ENCODE assay signal across 10 cellular contexts in the genomic region with DNA sequence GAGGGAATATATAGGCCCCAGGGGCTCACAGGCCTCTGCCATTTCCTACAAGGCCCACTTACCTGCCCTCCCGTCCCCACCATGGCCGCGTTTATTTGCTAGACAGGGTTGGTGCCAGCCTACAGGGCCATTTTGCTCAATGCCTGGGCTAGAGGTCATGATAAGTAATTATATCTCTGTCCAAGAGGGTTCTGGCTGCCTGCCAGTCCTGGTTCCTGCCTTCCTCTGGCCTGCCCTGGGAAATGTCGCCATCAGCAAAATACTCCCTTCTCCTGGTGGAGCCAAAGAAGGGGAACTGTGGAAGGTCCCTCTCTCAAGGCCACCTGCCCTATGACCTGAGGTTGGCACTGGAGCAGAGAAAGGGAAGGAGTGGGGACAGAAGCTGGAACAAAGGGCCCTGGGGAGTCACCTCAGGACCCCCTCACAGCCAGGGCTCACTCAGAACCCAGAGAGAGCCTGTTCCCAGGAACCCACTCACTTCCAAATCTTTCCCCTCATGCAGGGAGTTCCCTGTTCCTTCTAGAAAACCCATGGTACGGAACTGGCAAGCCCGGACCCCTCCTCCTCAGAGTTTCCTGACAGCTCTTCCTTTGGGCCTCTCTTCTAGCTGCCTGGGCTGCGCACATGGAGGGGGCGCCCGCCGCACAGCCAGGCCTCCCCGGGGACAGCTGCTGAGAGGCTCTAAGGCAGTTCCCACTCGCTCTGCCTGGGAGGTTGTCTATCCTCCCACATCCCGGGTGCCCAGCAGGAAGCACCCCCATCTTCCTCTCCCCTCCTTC.
A peak's percentile ranks its signal among the peaks of the same experiment; 100 is the strongest.
DNase-seq lines count a peak whose midpoint lies in the region; ATAC-seq and TF ChIP-seq lines count a peak whose summit lies in the region.
"Had no signal": no experiment of that assay in that cellular context is flagged by ENCODE, and none has a peak within 500 bp of the region (broad histone marks: within the 10 kb centered on the region; RNA-seq: fewer than 3 reads in every experiment).

No MANE protein-coding gene starts in this region.

- BruUV-seq in MCF 10A (replicated peaks; lab: Mats Ljungman, UMichigan): no TSS peak

- H3K9me3 Mint-ChIP-seq in MCF 10A (ENCODE audit: unreplicated experiment): no peaks in the 10 kb centered on the region

- H3K27me3 ChIP-seq in breast epithelium (no peaks in the 10 kb centered on the region), aorta (ENCODE audit: control insufficient read depth in 1 of 2, insufficient read depth in 2 of 2, low read length in 1 of 2) (no peaks in the 10 kb centered on the region)
- H3K27me3 ChIP-seq: SJCRH30 had no signal

- TF ChIP-seq CTCF in MCF 10A (IDR thresholded peaks at IDR 0.05; ENCODE audit: unreplicated experiment) (no peak), breast epithelium (IDR thresholded peaks at IDR 0.05) (no peak), lower leg skin (IDR thresholded peaks at IDR 0.05) (no peak)

- peak overlapping the region in 1 of 2 donors; percentile 48 for H3K27ac ChIP-seq in breast epithelium
- H3K27ac ChIP-seq in aorta (ENCODE audit: low read depth in 1 of 2, low read length in 2 of 2): no peak overlapping the region
- H3K27ac ChIP-seq: SJCRH30 had no signal

- H3K4me3 Mint-ChIP-seq in MCF 10A (ENCODE audit: unreplicated experiment): no peak overlapping the region

- H3K9me3 ChIP-seq in breast epithelium (no peaks in the 10 kb centered on the region), aorta (ENCODE audit: control insufficient read depth, low read length) (no peaks in the 10 kb centered on the region)
- H3K9me3 ChIP-seq: SJCRH30 had no signal

- no peak for TF ChIP-seq POLR2A in breast epithelium (IDR thresholded peaks at IDR 0.05)
- TF ChIP-seq POLR2A in lower leg skin (IDR thresholded peaks at IDR 0.05): no peak

- no peak overlapping the region for H3K27ac Mint-ChIP-seq in MCF 10A (ENCODE audit: low read depth, unreplicated experiment)

- H3K4me3 ChIP-seq in breast epithelium (no peak overlapping the region), lower leg skin (ENCODE audit: low read depth, poor library complexity, severe bottlenecking) (no peak overlapping the region), aorta (ENCODE audit: low read length in 2 of 2) (no peak overlapping the region)
- H3K4me3 ChIP-seq: SJCRH30 had no signal

- 61 to 74% methylated on average over 11 to 13 of the region's 13 CpGs for WGBS in lower leg skin, 2 donors
- 74 to 81% methylated on average over 13 of the region's 13 CpGs for WGBS in aorta, 2 donors

- H3K36me3 Mint-ChIP-seq in MCF 10A (ENCODE audit: insufficient read depth, unreplicated experiment): no peaks in the 10 kb centered on the region

- DNase-seq in MCF 10A (ENCODE audit: unreplicated experiment) (peak; percentile 73), breast epithelium (ENCODE audit: low spot score in 2 of 2) (no peak), ecto neural progenitor cell (ENCODE audit: low spot score) (peak; percentile 24), lower leg skin (ENCODE audit: low spot score in 2 of 2) (peak; percentile 35 to 89), aorta (peak; percentile 72 to 83), DMS153 (lab: John Stamatoyannopoulos, UW) (no peak), hypothalamus (lab: John Stamatoyannopoulos, UW) (no peak)
- DNase-seq: activated CD4-positive, alpha-beta T cell treated with anti-CD3 and anti-CD28 coated beads, Interleukin-2, amount 50 U/mL, for 4 hours; SJCRH30 had no signal

- peaks cover 0 to 11% of the 10 kb centered on the region in 2 donors for H3K4me1 ChIP-seq in breast epithelium
- no peaks in the 10 kb centered on the region for H3K4me1 ChIP-seq in aorta (ENCODE audit: control insufficient read depth in 1 of 2, insufficient read depth in 2 of 2, low read length in 2 of 2)
- H3K4me1 ChIP-seq: SJCRH30 had no signal

- H3K4me1 Mint-ChIP-seq in MCF 10A (ENCODE audit: insufficient read depth, unreplicated experiment): peaks cover 13% of the 10 kb centered on the region

- POLR2A ChIA-PET in MCF 10A (lab: Yijun Ruan, JAX): no interaction called here

- CTCF ChIA-PET in MCF 10A (lab: Yijun Ruan, JAX): interaction anchor here (0.6 kb wide), 1 partner anchor 96 kb away, joined by 4 read pairs; no protein-coding TSS in a partner anchor

- ATAC-seq in aorta (ENCODE audit: low FRiP score) (no peak), HG03045 (IDR thresholded peaks at IDR 0.05; ENCODE audit: unreplicated experiment) (no peak)

- no peaks in the 10 kb centered on the region for H3K27me3 Mint-ChIP-seq in MCF 10A (ENCODE audit: insufficient read depth, unreplicated experiment)

- H3K36me3 ChIP-seq in breast epithelium (no peaks in the 10 kb centered on the region), aorta (ENCODE audit: control insufficient read depth in 1 of 2, insufficient read depth in 2 of 2, low read length in 1 of 2) (no peaks in the 10 kb centered on the region)
- H3K36me3 ChIP-seq: SJCRH30 had no signal

- intact Hi-C loops in MCF 10A (cut with micrococcal nuclease): no loop called here
- intact Hi-C loops in breast epithelium (cut with DNase I; ENCODE audit: low total_unique reads): no loop called here
- intact Hi-C loops in lower leg skin (cut with DNase I; ENCODE audit: low total_unique reads): no loop called here
- intact Hi-C loops in aorta (cut with DNase I): no loop called here

Comparison
In these comparisons a context has a peak if more than half of its experiments do, and no peak if none do; other contexts are left out.
1. DNase-seq: peak in MCF 10A (single experiment), ecto neural progenitor cell (single experiment), lower leg skin (2 of 2) and aorta (2 of 2); none in breast epithelium (0 of 2), DMS153 (single experiment) and hypothalamus (0 of 51).